ENCODE assay signal across 8 cellular contexts in the genomic region with DNA sequence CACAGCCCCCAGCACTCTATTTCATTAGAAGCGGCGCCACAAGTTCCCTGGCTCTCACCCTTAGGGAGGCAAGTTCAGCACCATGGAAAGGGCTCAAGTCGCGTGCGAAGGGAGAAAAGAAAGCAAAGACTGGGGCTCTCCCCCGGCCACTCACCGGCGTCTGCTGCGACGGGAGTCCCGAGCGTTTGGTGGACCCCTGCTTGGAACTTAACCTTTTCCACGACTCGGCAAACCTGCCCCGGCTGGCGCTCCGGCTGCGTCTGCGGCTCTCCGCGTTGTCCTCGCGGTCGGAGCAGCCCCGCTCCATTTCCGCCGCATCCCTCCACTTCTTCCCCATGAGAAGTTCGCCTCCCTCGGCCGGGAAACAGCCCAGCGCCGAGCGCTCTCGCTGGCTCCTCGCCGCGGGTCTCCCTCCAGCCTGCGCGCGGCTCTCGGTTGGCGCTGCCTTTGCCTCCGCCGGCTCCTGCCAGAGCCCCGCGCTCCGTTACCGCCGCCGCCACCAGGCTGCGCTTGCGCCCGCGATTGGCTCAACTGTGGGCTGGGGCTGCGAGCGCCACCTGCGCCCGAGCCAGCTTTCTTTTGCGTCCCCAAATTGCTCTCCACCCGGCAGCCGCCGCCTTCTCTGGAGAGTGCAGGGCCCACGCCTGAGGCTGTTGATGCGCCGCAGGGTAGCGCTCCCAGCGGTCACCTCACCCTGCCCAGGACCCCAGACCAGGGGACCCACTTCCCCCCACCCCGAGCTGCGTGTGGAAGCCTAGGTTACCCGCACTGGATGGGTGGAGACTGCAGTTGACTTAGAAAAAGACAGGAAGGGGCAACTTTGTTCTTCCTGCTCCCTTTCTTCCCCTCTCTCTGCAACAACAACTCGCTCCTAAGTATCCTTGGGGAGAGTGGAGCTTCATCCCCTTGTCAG.
DNase-seq lines count a peak whose midpoint lies in the region; ATAC-seq and TF ChIP-seq lines count a peak whose summit lies in the region.

No MANE protein-coding gene starts in this region.

- ATAC-seq in GM18868 (IDR thresholded peaks at IDR 0.05; ENCODE audit: unreplicated experiment) (peak; percentile 92), HG03095 (IDR thresholded peaks at IDR 0.05; ENCODE audit: unreplicated experiment) (peak; percentile 90), sciatic nerve (peak; percentile 44)

- H3K4me3 ChIP-seq in astrocyte of the spinal cord (ENCODE audit: low read depth, low read length), result peak overlapping the region; percentile 35

- intact Hi-C loops in sciatic nerve (cut with DNase I), result no loop called here

- no peak for TF ChIP-seq CTCF in astrocyte of the spinal cord (IDR thresholded peaks at IDR 0.05; ENCODE audit: low read depth, low read length)

- DNase-seq in CD1c-positive myeloid dendritic cell (ENCODE audit: extremely low spot score) (peak; percentile 3), NCI-H526 (lab: John Stamatoyannopoulos, UW) (peak; percentile 70 to 86), astrocyte of the spinal cord (ENCODE audit: low read depth, low spot score) (peak; percentile 65), iPS DF 19.7 (ENCODE audit: low read depth, low spot score) (peak; percentile 64), sciatic nerve (ENCODE audit: low spot score) (no peak), activated gamma-delta T cell (lab: John Stamatoyannopoulos, UW) (no peak)

- in situ Hi-C loops in astrocyte of the spinal cord (cut with HindIII; ENCODE audit: low sequenced_read_pairs), result no loop called here

Comparison
In these comparisons a context has a peak if more than half of its experiments do, and no peak if none do; other contexts are left out.
1. DNase-seq: peak in CD1c-positive myeloid dendritic cell (single experiment), NCI-H526 (2 of 2), astrocyte of the spinal cord (single experiment) and iPS DF 19.7 (single experiment); none in sciatic nerve (single experiment) and activated gamma-delta T cell (single experiment).
2. Peak in every context shown above with its lines, with median percentiles within 50 percentile points of each other: ATAC-seq.